15 cellular contexts compared by ENCODE assay signal in the genomic region with DNA sequence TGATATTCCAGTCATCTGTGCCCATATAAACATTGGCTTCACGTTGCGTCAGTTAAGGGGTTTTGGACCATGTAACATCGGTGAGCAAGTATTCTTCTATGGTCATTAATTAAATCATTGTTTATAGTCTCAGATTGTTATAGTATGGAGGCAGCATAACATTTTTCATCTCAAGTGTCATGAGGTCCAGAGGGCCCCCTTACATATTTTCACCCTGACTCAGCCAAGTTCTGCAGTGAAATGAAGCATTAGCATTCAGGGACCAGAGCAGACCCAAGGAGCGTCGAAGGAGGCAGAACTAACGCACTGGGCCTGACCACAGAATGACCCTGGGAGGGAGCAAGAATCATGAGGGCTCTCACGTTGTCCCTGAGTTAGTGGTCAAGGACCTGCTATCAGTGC.
A peak's percentile ranks its signal among the peaks of the same experiment; 100 is the strongest.
DNase-seq lines count a peak whose midpoint lies in the region; TF ChIP-seq lines count a peak whose summit lies in the region.
"Had no signal": no experiment of that assay in that cellular context is flagged by ENCODE, and none has a peak within 500 bp of the region (broad histone marks: within the 10 kb centered on the region; RNA-seq: fewer than 3 reads in every experiment).

No MANE protein-coding gene starts in this region.

- H3K18ac ChIP-seq in mesenchymal stem cell (ENCODE audit: low read depth in 1 of 2, low read length in 2 of 2) = no peak overlapping the region

- H2BK5ac ChIP-seq in mesenchymal stem cell (ENCODE audit: low read depth, low read length, poor library complexity, severe bottlenecking) = no peak overlapping the region

- no peak overlapping the region for H3K9ac ChIP-seq in mesenchymal stem cell (ENCODE audit: low read length)

- H4K8ac ChIP-seq in mesenchymal stem cell (ENCODE audit: low read length) = no peak overlapping the region

- no peak for TF ChIP-seq POLR2A in ovary (IDR thresholded peaks at IDR 0.05)

- H3K9me3 Mint-ChIP-seq in activated naive CD8-positive, alpha-beta T cell treated with anti-CD3 and anti-CD28 coated beads for 36 hours = no peaks in the 10 kb centered on the region

- peaks cover 6% of the 10 kb centered on the region for H3K27me3 Mint-ChIP-seq in activated naive CD8-positive, alpha-beta T cell treated with anti-CD3 and anti-CD28 coated beads for 36 hours

- H3K4me1 ChIP-seq in mesenchymal stem cell (ENCODE audit: control insufficient read depth, insufficient read depth, low read depth, low read length) = peaks cover 3% of the 10 kb centered on the region
- no peaks in the 10 kb centered on the region for H3K4me1 ChIP-seq in ovary (ENCODE audit: insufficient read depth)
- H3K4me1 ChIP-seq: heart right ventricle, left ventricle myocardium inferior, SJCRH30, stomach had no signal

- H3K4me1 Mint-ChIP-seq in activated naive CD8-positive, alpha-beta T cell treated with anti-CD3 and anti-CD28 coated beads for 36 hours = no peaks in the 10 kb centered on the region

- CTCF ChIA-PET in AG04450 (lab: Charles Lee) = no interaction called here

- no peak overlapping the region for H4K91ac ChIP-seq in mesenchymal stem cell (ENCODE audit: low read length)

- H3K27me3 ChIP-seq in AG04450 (ENCODE audit: control insufficient read depth, insufficient read depth, low read length) (no peaks in the 10 kb centered on the region), mesenchymal stem cell (ENCODE audit: control insufficient read depth in 1 of 2, insufficient read depth in 1 of 2, low read length in 2 of 2) (no peaks in the 10 kb centered on the region), ovary (no peaks in the 10 kb centered on the region)
- H3K27me3 ChIP-seq: heart right ventricle, SJCRH30, stomach had no signal

- no peak overlapping the region for H3K23ac ChIP-seq in mesenchymal stem cell (ENCODE audit: low read length in 2 of 2)

- H3K27ac Mint-ChIP-seq in activated naive CD8-positive, alpha-beta T cell treated with anti-CD3 and anti-CD28 coated beads for 36 hours = no peak overlapping the region
- H3K27ac Mint-ChIP-seq: nephron progenitor cell had no signal

- peaks cover 2% of the 10 kb centered on the region; the same call in 1 of the 2 replicates for H3K9me3 ChIP-seq in AG04450 (ENCODE audit: control insufficient read depth, insufficient read depth, low read length)
- no peaks in the 10 kb centered on the region for H3K9me3 ChIP-seq in mesenchymal stem cell (ENCODE audit: control insufficient read depth, low read length)
- no peaks in the 10 kb centered on the region for H3K9me3 ChIP-seq in ovary
- H3K9me3 ChIP-seq: heart right ventricle, left ventricle myocardium inferior, SJCRH30, stomach had no signal

- no peak for TF ChIP-seq CTCF in AG04450 (IDR thresholded peaks at IDR 0.05; ENCODE audit: low read depth, low read length)
- TF ChIP-seq CTCF in choroid plexus epithelial cell (conservative IDR thresholded peaks at IDR 0.05; ENCODE audit: low read depth, low read length) = no peak
- no peak for TF ChIP-seq CTCF in ovary (IDR thresholded peaks at IDR 0.05)

- DNase-seq in AG04450 (ENCODE audit: low read depth, low spot score) (peak; percentile 77), HS-27A (ENCODE audit: low read depth) (peak; percentile 78), choroid plexus epithelial cell (ENCODE audit: low read depth) (peak; percentile 92), mesenchymal stem cell (peak; percentile 97), DMS 273 (lab: John Stamatoyannopoulos, UW; ENCODE audit: unreplicated experiment) (no peak), cardiac septum (ENCODE audit: low spot score) (no peak), ovary (no peak)
- DNase-seq in activated naive CD8-positive, alpha-beta T cell treated with anti-CD3 and anti-CD28 coated beads for 36 hours = no peak
- DNase-seq: caudate nucleus, heart right ventricle, left ventricle myocardium inferior, MV-4-11, nephron progenitor cell, SJCRH30, stomach had no signal

- H3K27ac ChIP-seq in AG04450 (ENCODE audit: low read depth, low read length) = peak overlapping the region; percentile 73
- peak overlapping the region; percentile 25 for H3K27ac ChIP-seq in mesenchymal stem cell (ENCODE audit: low read length, poor library complexity, severe bottlenecking)
- H3K27ac ChIP-seq in ovary = no peak overlapping the region
- H3K27ac ChIP-seq: heart right ventricle, left ventricle myocardium inferior, SJCRH30, stomach had no signal

- no peak overlapping the region for H2AK5ac ChIP-seq in mesenchymal stem cell (ENCODE audit: low read length, severe bottlenecking)

- no peaks in the 10 kb centered on the region for H3K79me1 ChIP-seq in mesenchymal stem cell (replicated peaks; ENCODE audit: low read length, poor library complexity, severe bottlenecking)

- no peak overlapping the region for H3K4me2 ChIP-seq in mesenchymal stem cell (ENCODE audit: low read length, poor library complexity, severe bottlenecking)

- no peak for TF ChIP-seq EP300 in ovary (IDR thresholded peaks at IDR 0.05)

- no peak overlapping the region for H2BK15ac ChIP-seq in mesenchymal stem cell (ENCODE audit: low read depth, poor library complexity, severe bottlenecking)

- H3K36me3 Mint-ChIP-seq in activated naive CD8-positive, alpha-beta T cell treated with anti-CD3 and anti-CD28 coated beads for 36 hours = no peaks in the 10 kb centered on the region

- no peak overlapping the region for H2AFZ ChIP-seq in mesenchymal stem cell (ENCODE audit: low read depth, low read length)

- H3K36me3 ChIP-seq in mesenchymal stem cell (ENCODE audit: control insufficient read depth in 1 of 2, insufficient read depth in 2 of 2, low read depth in 1 of 2, low read length in 2 of 2) (no peaks in the 10 kb centered on the region), ovary (no peaks in the 10 kb centered on the region)
- H3K36me3 ChIP-seq: heart right ventricle, left ventricle myocardium inferior, SJCRH30, stomach had no signal

- H3K4me3 ChIP-seq in AG04450 (ENCODE audit: low read depth, low read length) (no peak overlapping the region), choroid plexus epithelial cell (ENCODE audit: low read depth, low read length) (no peak overlapping the region), mesenchymal stem cell (ENCODE audit: insufficient read depth in 1 of 2, low read depth in 1 of 2, low read length in 2 of 2) (no peak overlapping the region), ovary (no peak overlapping the region)
- H3K4me3 ChIP-seq: heart right ventricle, left ventricle myocardium inferior, SJCRH30, stomach had no signal

- no peak overlapping the region for H2BK120ac ChIP-seq in mesenchymal stem cell (ENCODE audit: low read depth, low read length)

- H2BK12ac ChIP-seq in mesenchymal stem cell (ENCODE audit: low read length in 2 of 2) = no peak overlapping the region

- H3K14ac ChIP-seq in mesenchymal stem cell (ENCODE audit: low read length in 2 of 2) = no peak overlapping the region

- POLR2A ChIA-PET in AG04450 (lab: Yijun Ruan, JAX) = interaction anchor here (0.8 kb wide), 1 partner anchor 64 kb away, joined by 3 read pairs; no protein-coding TSS in a partner anchor

- intact Hi-C loops in cardiac septum (cut with DNase I) = no loop called here
- intact Hi-C loops in ovary (cut with DNase I) = no loop called here

- WGBS in mesenchymal stem cell = 1% methylated on average over 4 of the region's 7 CpGs
- 54 to 67% (median 60%) methylated on average over 7 of the region's 7 CpGs for WGBS in ovary, 3 donors

- no peak overlapping the region for H3K4me3 Mint-ChIP-seq in activated naive CD8-positive, alpha-beta T cell treated with anti-CD3 and anti-CD28 coated beads for 36 hours
- H3K4me3 Mint-ChIP-seq: nephron progenitor cell had no signal

- no peak overlapping the region for H3K4ac ChIP-seq in mesenchymal stem cell (ENCODE audit: low read depth in 1 of 2, low read length in 2 of 2)

Comparison
In these comparisons a context has a peak if more than half of its experiments do, and no peak if none do; other contexts are left out.
1. DNase-seq: peak in AG04450 (single experiment), HS-27A (single experiment), choroid plexus epithelial cell (single experiment) and mesenchymal stem cell (single experiment); none in DMS 273 (single experiment), cardiac septum (single experiment), ovary (0 of 5) and activated naive CD8-positive, alpha-beta T cell treated with anti-CD3 and anti-CD28 coated beads for 36 hours (single experiment).
2. H3K27ac ChIP-seq: peak in AG04450 (single experiment) and mesenchymal stem cell (single experiment); none in ovary (0 of 2).